In the genomic region with DNA sequence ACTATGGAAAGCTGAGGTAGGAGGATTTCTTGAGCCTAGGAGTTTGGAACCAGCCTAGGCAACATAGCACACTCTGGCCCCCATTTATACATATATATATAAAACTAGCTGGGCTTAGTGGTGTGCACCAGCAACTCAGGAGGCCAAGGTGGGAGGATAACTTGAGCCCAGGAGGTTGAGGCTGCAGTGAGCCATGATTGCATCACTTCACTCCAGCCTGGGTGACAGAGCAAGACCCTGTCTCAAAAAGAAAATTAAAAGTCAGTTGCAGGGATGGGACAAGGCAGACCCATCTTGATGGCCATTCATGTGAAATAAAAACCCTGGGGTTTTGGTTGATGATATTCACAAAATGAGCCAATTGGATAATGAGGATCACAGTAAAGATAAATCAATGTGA, we compare ENCODE assay signal across 1 cellular context.
TF ChIP-seq lines count a peak whose summit lies in the region.

No MANE protein-coding gene starts in this region.

TF ChIP-seq in HepG2, 621 proteins besides CTCF, POLR2A, EP300 and RAD21:
- TF ChIP-seq CREB1 (IDR thresholded peaks at IDR 0.05), result no peak
- TF ChIP-seq CREB1 (CRISPR knock-in tag; IDR thresholded peaks at IDR 0.05), result no peak
- peak; percentile 31; the same call in 1 of the 2 replicates for TF ChIP-seq CEBPG (CRISPR knock-in tag; IDR thresholded peaks at IDR 0.05)
